1 cellular context compared by ENCODE assay signal in the genomic region with DNA sequence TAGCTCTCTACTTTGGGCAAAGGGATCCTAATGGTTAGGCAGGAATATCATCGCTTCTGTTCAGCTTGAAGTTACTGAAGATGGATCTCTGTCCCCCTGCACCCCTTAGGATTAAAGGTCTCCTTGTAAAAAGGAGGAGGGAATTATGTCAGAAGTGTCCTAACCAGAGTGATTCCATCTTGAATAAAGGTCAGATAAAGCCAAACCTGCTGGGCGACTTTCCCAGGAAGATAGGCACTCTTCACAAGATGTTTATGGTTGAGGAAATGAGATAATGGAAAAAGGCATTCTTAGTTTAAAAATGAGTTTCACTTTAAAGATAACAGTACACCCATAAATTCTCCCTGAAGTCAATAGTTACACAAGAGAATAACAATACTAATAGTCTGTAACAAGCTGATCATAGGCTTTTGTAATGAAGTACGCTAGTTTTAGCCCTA.
TF ChIP-seq lines count a peak whose summit lies in the region.

No MANE protein-coding gene starts in this region.

TF ChIP-seq in HCT116, 20 proteins besides CTCF, POLR2A, EP300 and RAD21:
- TF ChIP-seq SP1 (IDR thresholded peaks at IDR 0.05; ENCODE audit: low read depth) (peak; percentile 37; the same call in 1 of the 2 replicates), TCF7L2 (IDR thresholded peaks at IDR 0.05; ENCODE audit: borderline replicate concordance, extremely low read depth, insufficient read depth, insufficient read length) (no peak)
